In the genomic region with DNA sequence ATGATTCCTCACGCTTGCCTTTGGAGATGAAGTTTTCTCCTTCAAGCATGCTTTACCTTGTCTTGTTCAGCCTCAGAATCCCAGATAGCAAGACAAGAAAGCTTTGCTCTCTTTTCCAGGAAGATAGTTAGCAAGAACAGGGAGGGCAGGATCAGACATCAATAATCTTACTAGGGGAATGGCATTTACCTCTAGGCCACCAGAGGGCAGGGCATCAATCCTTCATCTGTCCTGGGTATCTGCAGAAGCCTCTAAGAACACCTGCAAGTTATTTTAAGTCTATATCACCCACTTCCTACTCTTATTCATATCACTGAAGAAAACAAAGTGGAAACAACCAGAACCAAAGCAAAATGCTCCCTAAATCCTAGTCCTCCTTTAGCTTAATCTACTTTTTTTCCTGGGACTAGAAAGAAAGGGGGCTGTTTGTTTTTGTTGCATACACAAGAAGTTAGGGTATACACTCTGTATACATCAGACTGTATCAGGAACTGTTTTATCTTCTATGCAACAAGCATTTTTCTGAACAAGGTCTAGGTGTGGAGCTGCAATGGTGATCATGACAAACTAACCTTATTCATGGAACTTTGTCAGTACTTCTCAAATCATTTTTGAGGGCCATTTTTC, we compare ENCODE assay signal across 8 cellular contexts.
DNase-seq lines count a peak whose midpoint lies in the region; ATAC-seq and TF ChIP-seq lines count a peak whose summit lies in the region.

No MANE protein-coding gene starts in this region.

- intact Hi-C loops in heart right ventricle (cut with DNase I) = no loop called here
- intact Hi-C loops in CD4-positive, alpha-beta T cell (cut with DNase I, micrococcal nuclease) = no loop called here

- no peak overlapping the region for H3K27ac Mint-ChIP-seq in CD4-positive, alpha-beta T cell
- H3K27ac Mint-ChIP-seq in activated T-cell treated with anti-CD3 and anti-CD28 coated beads, Interleukin-2, amount 50 U/mL, for 24 hours = no peak overlapping the region

- H3K27me3 Mint-ChIP-seq in CD4-positive, alpha-beta T cell = no peaks in the 10 kb centered on the region
- no peaks in the 10 kb centered on the region for H3K27me3 Mint-ChIP-seq in activated T-cell treated with anti-CD3 and anti-CD28 coated beads, Interleukin-2, amount 50 U/mL, for 24 hours

- H3K9me3 ChIP-seq in heart right ventricle = no peaks in the 10 kb centered on the region
- H3K9me3 ChIP-seq in right atrium auricular region = no peaks in the 10 kb centered on the region
- no peaks in the 10 kb centered on the region for H3K9me3 ChIP-seq in iPS DF 6.9 (ENCODE audit: control insufficient read depth, insufficient read depth, low read length)
- no peaks in the 10 kb centered on the region for H3K9me3 ChIP-seq in CD4-positive, alpha-beta T cell (ENCODE audit: control insufficient read depth, low read length)
- no peaks in the 10 kb centered on the region for H3K9me3 ChIP-seq in effector memory CD4-positive, alpha-beta T cell (ENCODE audit: control insufficient read depth, low read length)

- H3K4me1 Mint-ChIP-seq in CD4-positive, alpha-beta T cell (ENCODE audit: low read depth) = no peaks in the 10 kb centered on the region
- no peaks in the 10 kb centered on the region for H3K4me1 Mint-ChIP-seq in activated T-cell treated with anti-CD3 and anti-CD28 coated beads, Interleukin-2, amount 50 U/mL, for 24 hours (ENCODE audit: low read depth)

- H3K27ac ChIP-seq in heart right ventricle = no peak overlapping the region
- no peak overlapping the region for H3K27ac ChIP-seq in right atrium auricular region
- H3K27ac ChIP-seq in iPS DF 6.9 (ENCODE audit: low read length) = no peak overlapping the region
- no peak overlapping the region for H3K27ac ChIP-seq in CD4-positive, alpha-beta T cell (ENCODE audit: low read depth, low read length)
- no peak overlapping the region for H3K27ac ChIP-seq in effector memory CD4-positive, alpha-beta T cell (ENCODE audit: insufficient read depth, low read length, poor library complexity, severe bottlenecking)

- TF ChIP-seq CTCF in heart right ventricle (IDR thresholded peaks at IDR 0.05) (peak in 7 of 9 donors; percentile 14 to 43 (median 30)), right atrium auricular region (IDR thresholded peaks at IDR 0.05) (peak in 1 of 2 donors; percentile 56)
- TF ChIP-seq CTCF in CD4-positive, alpha-beta T cell (IDR thresholded peaks at IDR 0.05) = no peak

- DNase-seq in heart right ventricle (no peak), right atrium auricular region (ENCODE audit: low spot score) (no peak), RKO (ENCODE audit: low spot score) (peak; percentile 60), iPS DF 6.9 (ENCODE audit: low read depth, low spot score) (peak; percentile 27)
- DNase-seq in CD4-positive, alpha-beta T cell = no peak
- no peak for DNase-seq in effector memory CD4-positive, alpha-beta T cell
- DNase-seq in activated T-cell treated with anti-CD3 and anti-CD28 coated beads, Interleukin-2, amount 50 U/mL, for 24 hours = no peak

- POLR2A ChIA-PET in CD4-positive, alpha-beta T cell (lab: Charles Lee) = no interaction called here

- H3K4me3 Mint-ChIP-seq in CD4-positive, alpha-beta T cell = no peak overlapping the region
- no peak overlapping the region for H3K4me3 Mint-ChIP-seq in activated T-cell treated with anti-CD3 and anti-CD28 coated beads, Interleukin-2, amount 50 U/mL, for 24 hours

- H3K9me3 Mint-ChIP-seq in CD4-positive, alpha-beta T cell = peaks cover 8% of the 10 kb centered on the region
- peaks cover 10% of the 10 kb centered on the region for H3K9me3 Mint-ChIP-seq in activated T-cell treated with anti-CD3 and anti-CD28 coated beads, Interleukin-2, amount 50 U/mL, for 24 hours

- CTCF ChIA-PET in CD4-positive, alpha-beta T cell (lab: Charles Lee) = no interaction called here

- H3K36me3 Mint-ChIP-seq in CD4-positive, alpha-beta T cell (ENCODE audit: low read depth) = no peaks in the 10 kb centered on the region
- H3K36me3 Mint-ChIP-seq in activated T-cell treated with anti-CD3 and anti-CD28 coated beads, Interleukin-2, amount 50 U/mL, for 24 hours (ENCODE audit: low read depth) = no peaks in the 10 kb centered on the region

- no peaks in the 10 kb centered on the region for H3K4me1 ChIP-seq in heart right ventricle
- no peaks in the 10 kb centered on the region for H3K4me1 ChIP-seq in right atrium auricular region
- no peaks in the 10 kb centered on the region for H3K4me1 ChIP-seq in iPS DF 6.9 (ENCODE audit: control insufficient read depth, insufficient read depth, low read length)
- no peaks in the 10 kb centered on the region for H3K4me1 ChIP-seq in effector memory CD4-positive, alpha-beta T cell (ENCODE audit: control insufficient read depth, insufficient read depth, low read length, poor library complexity, severe bottlenecking)

- ATAC-seq in heart right ventricle (no peak), HG03457 (IDR thresholded peaks at IDR 0.05; ENCODE audit: unreplicated experiment) (peak; percentile 86)
- no peak for ATAC-seq in CD4-positive, alpha-beta T cell (ENCODE audit: poor library complexity)

- H3K4me3 ChIP-seq in heart right ventricle (no peak overlapping the region), right atrium auricular region (no peak overlapping the region), iPS DF 6.9 (ENCODE audit: low read length) (no peak overlapping the region)
- no peak overlapping the region for H3K4me3 ChIP-seq in effector memory CD4-positive, alpha-beta T cell (ENCODE audit: insufficient read depth, low read depth, low read length, poor library complexity, severe bottlenecking)

- no peaks in the 10 kb centered on the region for H3K27me3 ChIP-seq in heart right ventricle
- H3K27me3 ChIP-seq in right atrium auricular region = no peaks in the 10 kb centered on the region
- no peaks in the 10 kb centered on the region for H3K27me3 ChIP-seq in iPS DF 6.9 (ENCODE audit: control insufficient read depth, insufficient read depth, low read length)
- H3K27me3 ChIP-seq in CD4-positive, alpha-beta T cell (ENCODE audit: control insufficient read depth, insufficient read depth, low read length) = no peaks in the 10 kb centered on the region
- no peaks in the 10 kb centered on the region for H3K27me3 ChIP-seq in effector memory CD4-positive, alpha-beta T cell (replicated peaks; ENCODE audit: control insufficient read depth, insufficient read depth, low read length, poor library complexity, severe bottlenecking)

- no peaks in the 10 kb centered on the region for H3K36me3 ChIP-seq in heart right ventricle
- H3K36me3 ChIP-seq in right atrium auricular region = no peaks in the 10 kb centered on the region
- H3K36me3 ChIP-seq in iPS DF 6.9 (ENCODE audit: control insufficient read depth, insufficient read depth, low read length) = no peaks in the 10 kb centered on the region
- no peaks in the 10 kb centered on the region for H3K36me3 ChIP-seq in effector memory CD4-positive, alpha-beta T cell (ENCODE audit: control insufficient read depth, insufficient read depth, low read length)

- WGBS in heart right ventricle, 2 donors = 31 to 49% methylated on average over 1 of the region's 1 CpG
- no CpG with 5 or more reads among the region's 1 CpG for WGBS in iPS DF 6.9 (ENCODE audit: insufficient coverage, insufficient read length)

Comparison
In these comparisons a context has a peak if more than half of its experiments do, and no peak if none do; other contexts are left out.
1. DNase-seq: peak in RKO (single experiment) and iPS DF 6.9 (single experiment); none in heart right ventricle (0 of 2), right atrium auricular region (single experiment), CD4-positive, alpha-beta T cell (0 of 10), effector memory CD4-positive, alpha-beta T cell (0 of 3) and activated T-cell treated with anti-CD3 and anti-CD28 coated beads, Interleukin-2, amount 50 U/mL, for 24 hours (single experiment).